In the genomic region with DNA sequence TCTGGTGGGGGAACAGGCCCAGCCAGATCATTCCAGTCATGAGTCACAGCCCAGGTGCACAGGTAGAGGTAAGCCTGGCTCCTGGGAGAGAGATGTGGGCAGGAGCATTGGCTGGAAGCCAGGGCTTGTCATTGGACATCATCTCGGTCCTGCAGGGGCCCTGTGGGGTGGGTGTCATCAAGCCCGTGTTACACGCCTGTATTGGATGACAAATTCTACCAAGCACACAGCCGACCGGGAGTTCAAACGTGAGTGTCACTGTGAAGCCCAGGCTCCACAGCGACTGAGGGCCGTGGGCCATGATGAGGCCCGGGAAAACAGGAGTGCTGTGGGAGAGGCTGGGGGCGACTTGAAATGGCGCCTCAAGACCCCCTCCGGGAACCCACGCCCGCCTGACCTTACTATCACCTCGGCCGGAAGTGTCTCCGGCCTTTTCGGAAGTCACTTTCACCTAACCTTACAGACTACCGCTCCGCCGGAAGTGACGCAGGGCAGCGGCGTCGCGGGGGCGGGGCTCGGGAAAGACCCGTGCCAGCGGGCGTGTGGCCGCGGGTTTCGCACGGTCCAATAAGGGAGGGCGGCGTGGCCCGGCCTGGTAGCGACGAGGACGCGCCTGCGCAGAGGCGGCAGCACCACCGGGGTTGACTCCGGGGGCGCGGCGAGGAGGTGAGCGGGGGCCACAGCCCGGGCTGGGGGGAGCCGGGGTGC, we compare ENCODE assay signal across 1 cellular context.
A peak's percentile ranks its signal among the peaks of the same experiment; 100 is the strongest.
TF ChIP-seq lines count a peak whose summit lies in the region.

TSS of gene FKBP2 (plus strand) at position 629 of the 708 bp plus-strand sequence. CDS start 1,293 bp downstream, outside the sequence.

TF ChIP-seq in K562, 482 proteins besides CTCF, POLR2A, EP300 and RAD21 (continued from another document and continues in another):
- TF ChIP-seq ELK1 (CRISPR knock-in tag; IDR thresholded peaks at IDR 0.05) = no peak
- peak; percentile 84 for TF ChIP-seq EP400 (IDR thresholded peaks at IDR 0.05)
- peak; percentile 98 for TF ChIP-seq NRF1 (conservative IDR thresholded peaks at IDR 0.05 in 1 of 2, IDR thresholded peaks at IDR 0.05 in 1 of 2)
- TF ChIP-seq, protein P1, sequence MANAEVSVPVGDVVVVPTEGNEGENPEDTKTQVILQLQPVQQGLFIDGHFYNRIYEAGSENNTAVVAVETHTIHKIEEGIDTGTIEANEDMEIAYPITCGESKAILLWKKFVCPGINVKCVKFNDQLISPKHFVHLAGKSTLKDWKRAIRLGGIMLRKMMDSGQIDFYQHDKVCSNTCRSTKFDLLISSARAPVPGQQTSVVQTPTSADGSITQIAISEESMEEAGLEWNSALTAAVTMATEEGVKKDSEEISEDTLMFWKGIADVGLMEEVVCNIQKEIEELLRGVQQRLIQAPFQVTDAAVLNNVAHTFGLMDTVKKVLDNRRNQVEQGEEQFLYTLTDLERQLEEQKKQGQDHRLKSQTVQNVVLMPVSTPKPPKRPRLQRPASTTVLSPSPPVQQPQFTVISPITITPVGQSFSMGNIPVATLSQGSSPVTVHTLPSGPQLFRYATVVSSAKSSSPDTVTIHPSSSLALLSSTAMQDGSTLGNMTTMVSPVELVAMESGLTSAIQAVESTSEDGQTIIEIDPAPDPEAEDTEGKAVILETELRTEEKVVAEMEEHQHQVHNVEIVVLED (CRISPR knock-in tag; IDR thresholded peaks at IDR 0.05) = peak; percentile 63
- TF ChIP-seq ZFX (CRISPR knock-in tag; IDR thresholded peaks at IDR 0.05) = peak; percentile 90
- no peak for TF ChIP-seq ZNF695 (CRISPR knock-in tag; IDR thresholded peaks at IDR 0.05)
- no peak for TF ChIP-seq ARID2 (IDR thresholded peaks at IDR 0.05)
- peak; percentile 65 for TF ChIP-seq SAP30 (IDR thresholded peaks at IDR 0.05; ENCODE audit: borderline replicate concordance, insufficient read depth, low read depth, low read length, poor library complexity, severe bottlenecking)
- TF ChIP-seq MBD2 (IDR thresholded peaks at IDR 0.05; ENCODE audit: borderline replicate concordance, low read depth) = peak; percentile 68; the same call in 1 of the 2 replicates
- TF ChIP-seq MEIS2 (IDR thresholded peaks at IDR 0.05; ENCODE audit: partially characterized antibody) = peak; percentile 77
- peak; percentile 18; the same call in 1 of the 2 replicates for TF ChIP-seq FOXK1 (CRISPR knock-in tag; IDR thresholded peaks at IDR 0.05; ENCODE audit: borderline replicate concordance)
- TF ChIP-seq E2F6 (IDR thresholded peaks at IDR 0.05; ENCODE audit: borderline replicate concordance in 1 of 2, extremely low read depth in 1 of 2, insufficient read depth in 1 of 2, insufficient read length in 1 of 2, low read depth in 1 of 2, low read length in 1 of 2, poor library complexity in 1 of 2, severe bottlenecking in 1 of 2) = peak in 1 of 2 experiments; percentile 61
- peak; percentile 86 for TF ChIP-seq NFIC (IDR thresholded peaks at IDR 0.05)
- peak; percentile 59; the same call in 1 of the 2 replicates for TF ChIP-seq NCOR1 (IDR thresholded peaks at IDR 0.05)
- TF ChIP-seq SOX6 (IDR thresholded peaks at IDR 0.05) = peak; percentile 49
- TF ChIP-seq MCM7 (IDR thresholded peaks at IDR 0.05) = no peak
- no peak for TF ChIP-seq ZNF224 (CRISPR knock-in tag; IDR thresholded peaks at IDR 0.05)
- TF ChIP-seq SMAD4 (CRISPR knock-in tag; conservative IDR thresholded peaks at IDR 0.05) = peak; percentile 66
- TF ChIP-seq ZBTB11 (CRISPR knock-in tag; IDR thresholded peaks at IDR 0.05) = peak in 2 of 3 experiments; percentile 39 to 83; a peak in 2 of 6 replicates
- TF ChIP-seq SUPT5H (IDR thresholded peaks at IDR 0.05) = peak; percentile 96
- peak; percentile 22; the same call in 1 of the 2 replicates for TF ChIP-seq SIN3B (IDR thresholded peaks at IDR 0.05; ENCODE audit: low read depth)
- peak; percentile 77 for TF ChIP-seq GTF2E2 (tag; IDR thresholded peaks at IDR 0.05)
- peak; percentile 85 for TF ChIP-seq E2F8 (IDR thresholded peaks at IDR 0.05; ENCODE audit: low read depth, partially characterized antibody)
- TF ChIP-seq ERF (CRISPR knock-in tag; IDR thresholded peaks at IDR 0.05) = peak; percentile 90
- TF ChIP-seq MGA (IDR thresholded peaks at IDR 0.05) = no peak
- peak in 1 of 2 experiments; percentile 34; a peak in 1 of 4 replicates for TF ChIP-seq TBL1XR1 (IDR thresholded peaks at IDR 0.05; ENCODE audit: low read length in 2 of 2)
- TF ChIP-seq NR2C1 (IDR thresholded peaks at IDR 0.05) = peak; percentile 56
- peak; percentile 72 for TF ChIP-seq NR2C1 (tag; IDR thresholded peaks at IDR 0.05)
- peak in 1 of 2 experiments; percentile 11; a peak in 2 of 4 replicates for TF ChIP-seq MAZ (CRISPR knock-in tag; conservative IDR thresholded peaks at IDR 0.05 in 1 of 2, IDR thresholded peaks at IDR 0.05 in 1 of 2)
- no peak for TF ChIP-seq ZNF165 (CRISPR knock-in tag; IDR thresholded peaks at IDR 0.05; ENCODE audit: borderline replicate concordance)
